ENCODE assay signal across 22 cellular contexts in the genomic region with DNA sequence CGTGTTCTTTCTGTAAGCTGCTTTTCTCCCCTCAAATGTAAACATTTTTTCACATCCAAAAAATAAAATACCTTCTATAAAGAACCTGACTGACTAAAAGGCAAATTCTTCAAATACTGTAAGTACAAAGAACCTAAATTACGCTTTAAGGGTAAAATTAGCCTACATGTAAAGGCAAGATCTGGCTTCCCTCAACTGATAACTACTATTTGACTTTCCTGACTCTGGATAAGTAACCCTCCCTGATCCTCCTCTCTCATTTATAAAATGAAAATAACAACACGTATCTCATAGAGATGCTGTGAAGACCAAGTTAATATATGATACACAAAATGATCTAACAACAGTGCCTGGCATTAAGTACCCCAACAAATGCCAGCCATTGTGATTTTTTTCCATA.
"Had no signal": no experiment of that assay in that cellular context is flagged by ENCODE, and none has a peak within 500 bp of the region (broad histone marks: within the 10 kb centered on the region; RNA-seq: fewer than 3 reads in every experiment).

No MANE protein-coding gene starts in this region.

- H3K27me3 ChIP-seq: breast epithelium, esophagus squamous epithelium, right atrium auricular region, suprapubic skin, tibial artery had no signal

- H3K36me3 ChIP-seq: breast epithelium, esophagus squamous epithelium, right atrium auricular region, suprapubic skin, tibial artery had no signal

- H3K27ac Mint-ChIP-seq: activated B cell treated with CpG ODN at 0.5 μM for 24 hours had no signal

- DNase-seq: activated B cell treated with CpG ODN at 0.5 μM for 24 hours; activated CD4-positive, alpha-beta T cell treated with anti-CD3 and anti-CD28 coated beads, Interleukin-2, amount 50 U/mL, for 1 hour; activated CD8-positive, alpha-beta memory T cell treated with anti-CD3 and anti-CD28 coated beads for 24 hours; activated effector memory CD4-positive, alpha-beta T cell treated with Interleukin-2 at 50 U/mL for 16 hours; activated naive CD4-positive, alpha-beta T cell treated with Interleukin-2 at 50 U/mL for 16 hours; central memory CD4-positive, alpha-beta T cell; esophagus squamous epithelium; foreskin melanocyte; left cardiac atrium; left ventricle myocardium superior; nucleus accumbens; psoas muscle; stimulated activated CD4-positive, alpha-beta T cell treated with anti-CD3 and anti-CD28 coated beads, Interleukin-15, amount 100 ng/mL, for 24 hours; stimulated activated CD4-positive, alpha-beta T cell treated with anti-CD3 and anti-CD28 coated beads, Interleukin-2, amount 100 ng/mL, for 24 hours; stimulated activated naive CD4-positive, alpha-beta T cell; T-helper 2 cell; tibial artery had no signal

- H3K27me3 Mint-ChIP-seq: activated B cell treated with CpG ODN at 0.5 μM for 24 hours; dendritic cell treated with granulocyte-macrophage colony-stimulating factor and Interleukin-4, amounts not matched to agents 40 ng/mL and 50 ng/mL, for 4 days had no signal

- H3K27ac ChIP-seq: breast epithelium, esophagus squamous epithelium, parathyroid adenoma, psoas muscle, right atrium auricular region, suprapubic skin, tibial artery had no signal

- H3K4me3 Mint-ChIP-seq: activated B cell treated with CpG ODN at 0.5 μM for 24 hours; dendritic cell treated with granulocyte-macrophage colony-stimulating factor and Interleukin-4, amounts not matched to agents 40 ng/mL and 50 ng/mL, for 4 days had no signal

- H3K9me3 ChIP-seq: breast epithelium, esophagus squamous epithelium, psoas muscle, right atrium auricular region, suprapubic skin, tibial artery had no signal

- ATAC-seq: left ventricle myocardium superior, psoas muscle had no signal

- H3K9me3 Mint-ChIP-seq: activated B cell treated with CpG ODN at 0.5 μM for 24 hours; dendritic cell treated with granulocyte-macrophage colony-stimulating factor and Interleukin-4, amounts not matched to agents 40 ng/mL and 50 ng/mL, for 4 days had no signal

- H3K4me1 ChIP-seq: parathyroid adenoma had no signal

- H3K4me3 ChIP-seq: breast epithelium, esophagus squamous epithelium, psoas muscle, right atrium auricular region, suprapubic skin, tibial artery had no signal
